Comparison of ENCODE assay signal across 12 cellular contexts in genomic region chr4:84032372-84032771, GRCh38.
DNase-seq lines count a peak whose midpoint lies in the region; ATAC-seq and TF ChIP-seq lines count a peak whose summit lies in the region.
"Had no signal": no experiment of that assay in that cellular context is flagged by ENCODE, and none has a peak within 500 bp of the region (broad histone marks: within the 10 kb centered on the region; RNA-seq: fewer than 3 reads in every experiment).

No MANE protein-coding gene starts in this region.

- ATAC-seq in GM18520 (IDR thresholded peaks at IDR 0.05; ENCODE audit: unreplicated experiment), result peak; percentile 96
- peak; percentile 87 for ATAC-seq in GM21529 (IDR thresholded peaks at IDR 0.05; ENCODE audit: unreplicated experiment)
- peak; percentile 67 for ATAC-seq in HG03097 (IDR thresholded peaks at IDR 0.05; ENCODE audit: low FRiP score, unreplicated experiment)
- no peak for ATAC-seq in PC-3
- no peak for ATAC-seq in omental fat pad (ENCODE audit: low FRiP score)

- no peaks in the 10 kb centered on the region for H3F3A ChIP-seq in PC-3 (ENCODE audit: low read length, unreplicated experiment)

- TF ChIP-seq CTCF in PC-3 (conservative IDR thresholded peaks at IDR 0.05; ENCODE audit: low read depth, low read length) (no peak), omental fat pad (IDR thresholded peaks at IDR 0.05) (no peak)

- no peak overlapping the region for H3K27ac ChIP-seq in PC-3 (ENCODE audit: low read length)
- H3K27ac ChIP-seq: BLaER1 treated with 17β-estradiol and CSF1 and Interleukin-3, amounts not matched to agents 10 nM and 100 nM; Peyer's patch had no signal

- CTCF ChIA-PET in PC-3 (lab: Charles Lee), result no interaction called here

- H3K9me3 ChIP-seq in PC-3 (ENCODE audit: low read length), result no peaks in the 10 kb centered on the region
- H3K9me3 ChIP-seq: BLaER1 treated with 17β-estradiol and CSF1 and Interleukin-3, amounts not matched to agents 10 nM and 100 nM; Peyer's patch had no signal

- H3K79me2 ChIP-seq in PC-3 (ENCODE audit: low read length), result no peaks in the 10 kb centered on the region

- H3K4me2 ChIP-seq in PC-3 (ENCODE audit: low read length), result no peak overlapping the region
- H3K4me2 ChIP-seq: smooth muscle cell had no signal

- H3K4me3 ChIP-seq in PC-3 (ENCODE audit: low read length), result no peak overlapping the region
- H3K4me3 ChIP-seq: BLaER1 treated with 17β-estradiol and CSF1 and Interleukin-3, amounts not matched to agents 10 nM and 100 nM; Peyer's patch; smooth muscle cell had no signal

- H3K36me3 ChIP-seq in PC-3 (ENCODE audit: low read depth, low read length), result no peaks in the 10 kb centered on the region
- H3K36me3 ChIP-seq: BLaER1 treated with 17β-estradiol and CSF1 and Interleukin-3, amounts not matched to agents 10 nM and 100 nM; Peyer's patch had no signal

- no peaks in the 10 kb centered on the region for H3K27me3 ChIP-seq in PC-3 (ENCODE audit: low read length)
- H3K27me3 ChIP-seq: BLaER1 treated with 17β-estradiol and CSF1 and Interleukin-3, amounts not matched to agents 10 nM and 100 nM; Peyer's patch had no signal

- DNase-seq in NCI-H82 (lab: John Stamatoyannopoulos, UW), result peak; percentile 58
- DNase-seq in RPMI8226, result no peak
- DNase-seq in cardiac septum (ENCODE audit: low spot score), result no peak
- no peak for DNase-seq in PC-3
- DNase-seq in omental fat pad (ENCODE audit: low spot score), result no peak
- DNase-seq: erythroblast, Peyer's patch had no signal

- no peaks in the 10 kb centered on the region for H3K4me1 ChIP-seq in PC-3 (ENCODE audit: insufficient read depth, low read length)
- H3K4me1 ChIP-seq: Peyer's patch had no signal

- POLR2A ChIA-PET in PC-3 (lab: Charles Lee; ENCODE audit: unreplicated experiment), result no interaction called here

- no peaks in the 10 kb centered on the region for H4K20me1 ChIP-seq in PC-3 (ENCODE audit: low read length)
- H4K20me1 ChIP-seq: BLaER1 treated with 17β-estradiol and CSF1 and Interleukin-3, amounts not matched to agents 10 nM and 100 nM had no signal

- no TSS peak for BruUV-seq in PC-3 (replicated peaks; lab: Mats Ljungman, UMichigan)

- intact Hi-C loops in cardiac septum (cut with DNase I), result no loop called here
- intact Hi-C loops in PC-3 (cut with micrococcal nuclease), result no loop called here

- H3K9ac ChIP-seq in PC-3 (ENCODE audit: low read length), result no peak overlapping the region
- H3K9ac ChIP-seq: BLaER1 treated with 17β-estradiol and CSF1 and Interleukin-3, amounts not matched to agents 10 nM and 100 nM had no signal

- no peak overlapping the region for H2AFZ ChIP-seq in PC-3 (ENCODE audit: low read length)

- no peaks in the 10 kb centered on the region for H3K9me2 ChIP-seq in PC-3 (replicated peaks; ENCODE audit: low read length)

Comparison
In these comparisons a context has a peak if more than half of its experiments do, and no peak if none do; other contexts are left out.
1. ATAC-seq: peak in GM18520 (single experiment), GM21529 (single experiment) and HG03097 (single experiment); none in PC-3 (single experiment) and omental fat pad (single experiment).